Comparison of ENCODE assay signal across 8 cellular contexts in genomic region chr2:201642579-201643215, GRCh38. TPM values are rescaled to one million over a fixed set of nuclear protein-coding genes. Genes with fewer than 3 reads are reported as not detected.
A peak's percentile ranks its signal among the peaks of the same experiment; 100 is the strongest.
DNase-seq lines count a peak whose midpoint lies in the region; ATAC-seq lines count a peak whose summit lies in the region.

No MANE protein-coding gene starts in this region.

- DNase-seq in A172 (ENCODE audit: low spot score) (peak; percentile 60), NCI-H2196 treated with DMSO at 0.1 percent for 48 hours (lab: John Stamatoyannopoulos, UW; ENCODE audit: unreplicated experiment) (peak; percentile 81), cerebellum (ENCODE audit: low spot score) (peak; percentile 88), kidney tubule cell (ENCODE audit: low spot score) (peak; percentile 80)
- peak; percentile 77 for DNase-seq in activated CD4-positive, alpha-beta T cell treated with anti-CD3 and anti-CD28 coated beads for 1 hour
- DNase-seq in stimulated activated CD4-positive, alpha-beta T cell treated with anti-CD3 and anti-CD28 coated beads, Interleukin-1b, Interleukin-23, amount 100 ng/mL, for 1 hour (ENCODE audit: low read depth in 2 of 2): peak; percentile 44 to 73

- peak; percentile 78 for ATAC-seq in GM18520 (IDR thresholded peaks at IDR 0.05; ENCODE audit: unreplicated experiment)
- peak; percentile 79 for ATAC-seq in HG03064 (IDR thresholded peaks at IDR 0.05; ENCODE audit: low read depth, unreplicated experiment)

RNA-seq across cellular contexts. Expression of gene TMEM237, which starts 0.6 kb away (rescaled TPM):
- total RNA-seq in A172 (2014; rRNA removed; shearing (Covaris generic)): 101 and 107 TPM in 2 replicates
- 62.6 TPM for total RNA-seq in cerebellum

RNA-seq across cellular contexts. Expression of gene MPP4, which starts 55.7 kb away (rescaled TPM):
- 6.8 and 8.0 TPM in 2 replicates for total RNA-seq in A172 (2014; rRNA removed; shearing (Covaris generic))
- total RNA-seq in cerebellum: 0.45 TPM

Comparison
In these comparisons a context has a peak if more than half of its experiments do, and no peak if none do; other contexts are left out.
1. Peak in every context shown above with its lines: DNase-seq and ATAC-seq.